Comparison of ENCODE assay signal across 8 cellular contexts in genomic region chrX:74923942-74924448, GRCh38. TPM values are rescaled to one million over a fixed set of nuclear protein-coding genes. Genes with fewer than 3 reads are reported as not detected.
DNase-seq lines count a peak whose midpoint lies in the region; ATAC-seq, FAIRE-seq and TF ChIP-seq lines count a peak whose summit lies in the region.

No MANE protein-coding gene starts in this region.

- H3K9me3 ChIP-seq in GM12878 (replicated peaks; ENCODE audit: control insufficient read depth, insufficient read depth, low read length) (no peaks in the 10 kb centered on the region; the same call in 2 of the 3 replicates), muscle layer of colon (ENCODE audit: low read length) (no peaks in the 10 kb centered on the region), upper lobe of right lung (no peaks in the 10 kb centered on the region), WERI-Rb-1 (ENCODE audit: severe bottlenecking) (peaks cover 3% of the 10 kb centered on the region)

- H3K79me2 ChIP-seq in GM12878 (ENCODE audit: control insufficient read depth, insufficient read depth, low read length): peaks cover 30% of the 10 kb centered on the region

- H3K4me1 ChIP-seq in GM12878 (ENCODE audit: control insufficient read depth, insufficient read depth, low read length): no peaks in the 10 kb centered on the region
- H3K4me1 ChIP-seq in muscle layer of colon (ENCODE audit: insufficient read depth, low read length): no peaks in the 10 kb centered on the region
- H3K4me1 ChIP-seq in upper lobe of right lung: no peaks in the 10 kb centered on the region

- H3K27ac ChIP-seq in GM12878 (ENCODE audit: control insufficient read depth, insufficient read depth) (peak overlapping the region; percentile 87), muscle layer of colon (ENCODE audit: low read depth, low read length) (peak overlapping the region; percentile 27), upper lobe of right lung (no peak overlapping the region), WERI-Rb-1 (no peak overlapping the region)

- ATAC-seq in GM12878 (peak; percentile 56), upper lobe of right lung (peak; percentile 48), GM19035 (IDR thresholded peaks at IDR 0.05; ENCODE audit: unreplicated experiment) (no peak)

- H2AFZ ChIP-seq in GM12878 (ENCODE audit: control insufficient read depth, low read depth, low read length): no peak overlapping the region

- TF ChIP-seq EP300 in GM12878 (IDR thresholded peaks at IDR 0.05; ENCODE audit: borderline replicate concordance in 1 of 2, control insufficient read depth in 1 of 2, low read depth in 2 of 2, low read length in 2 of 2): no peak

- DNase-seq in AG20443 (ENCODE audit: low spot score) (peak; percentile 3), GM19239 (ENCODE audit: insufficient read length, low spot score) (no peak), LNCaP clone FGC (ENCODE audit: low read depth) (no peak), GM12878 (ENCODE audit: low read depth, low spot score) (no peak), upper lobe of right lung (peak; percentile 62), WERI-Rb-1 (no peak)

- intact Hi-C loops in GM12878 (cut with micrococcal nuclease; ENCODE audit: unreplicated experiment) (loop anchor here (1.0 to 5.0 kb wide), 6 partner anchors 13 to 309 kb away; partner anchors contain the start of genes ABCB7 and RLIM), upper lobe of right lung (cut with DNase I) (no loop called here)

- in situ Hi-C loops in GM12878 (cut with MboI): loop anchor here (5.0 to 10.0 kb wide), 3 partner anchors 127 to 351 kb away; partner anchors contain the start of genes RLIM and UPRT

- no peaks in the 10 kb centered on the region for H3K36me3 ChIP-seq in GM12878 (ENCODE audit: control insufficient read depth in 2 of 2, insufficient read depth in 2 of 2, low read length in 1 of 2)
- H3K36me3 ChIP-seq in muscle layer of colon (ENCODE audit: insufficient read depth, low read length): no peaks in the 10 kb centered on the region
- no peaks in the 10 kb centered on the region for H3K36me3 ChIP-seq in upper lobe of right lung
- H3K36me3 ChIP-seq in WERI-Rb-1: no peaks in the 10 kb centered on the region

- H3K9ac ChIP-seq in GM12878 (ENCODE audit: control insufficient read depth, insufficient read depth, low read length) (peak overlapping the region; percentile 56), muscle layer of colon (ENCODE audit: low read length) (no peak overlapping the region)

- POLR2A ChIA-PET in GM12878 (lab: Charles Lee): interaction anchor here (0.8 to 1.3 kb wide), 2 partner anchors 31 to 145 kb away, joined by 3 read pairs; no protein-coding TSS in a partner anchor

- whole genome bisulfite sequencing in GM12878 (ENCODE audit: insufficient coverage, insufficient replicate concordance, low lambda C conversion rate, missing lambda C conversion rate): 69% methylated on average over 34 of the region's 51 CpGs

- CTCF ChIA-PET in GM12878 (lab: Yijun Ruan, JAX): no interaction called here

- BruUV-seq in GM12878 (replicated peaks; lab: Mats Ljungman, UMichigan): no TSS peak

- no peak for TF ChIP-seq RAD21 in GM12878 (IDR thresholded peaks at IDR 0.05; ENCODE audit: insufficient read depth, low read depth, low read length)

- SMC1A ChIA-PET in GM12878 (lab: Charles Lee; ENCODE audit: uncharacterized antibody, unreplicated experiment): interaction anchor here (1.0 to 5.9 kb wide), 2 partner anchors 141 to 319 kb away, joined by 3 to 39 read pairs; no protein-coding TSS in a partner anchor

- H3K4me2 ChIP-seq in GM12878 (ENCODE audit: control insufficient read depth, insufficient read depth): no peak overlapping the region

- H4K20me1 ChIP-seq in GM12878 (ENCODE audit: control insufficient read depth, insufficient read depth): no peaks in the 10 kb centered on the region

- RAD21 ChIA-PET in GM12878 (lab: Charles Lee; ENCODE audit: unreplicated experiment): interaction anchor here (0.9 to 3.7 kb wide), 4 partner anchors 34 to 145 kb away, joined by 4 to 36 read pairs (median 6); no protein-coding TSS in a partner anchor

- H3K27me3 ChIP-seq in GM12878 (replicated peaks in 1 of 2; ENCODE audit: control insufficient read depth in 2 of 2, insufficient read depth in 2 of 2, low read length in 1 of 2): no peaks in the 10 kb centered on the region
- no peaks in the 10 kb centered on the region for H3K27me3 ChIP-seq in muscle layer of colon (ENCODE audit: control insufficient read depth in 1 of 2, insufficient read depth in 2 of 2, low read length in 2 of 2)
- H3K27me3 ChIP-seq in upper lobe of right lung: no peaks in the 10 kb centered on the region
- H3K27me3 ChIP-seq in WERI-Rb-1 (ENCODE audit: insufficient read depth, low read depth, severe bottlenecking): peaks cover 51% of the 10 kb centered on the region

- TF ChIP-seq POLR2A in GM12878 (IDR thresholded peaks at IDR 0.05; ENCODE audit: low read depth, low read length): no peak

- TF ChIP-seq CTCF in LNCaP clone FGC (IDR thresholded peaks at IDR 0.05; ENCODE audit: control insufficient read depth, extremely low read depth, insufficient read depth) (no peak), GM12878 (IDR thresholded peaks at IDR 0.05 in 2 of 3, conservative IDR thresholded peaks at IDR 0.05 in 1 of 3; ENCODE audit: control insufficient read depth in 2 of 3, extremely low read depth in 1 of 3, insufficient read depth in 1 of 3, low read depth in 3 of 3, low read length in 3 of 3) (no peak), upper lobe of right lung (IDR thresholded peaks at IDR 0.05) (no peak), WERI-Rb-1 (IDR thresholded peaks at IDR 0.05; ENCODE audit: low read depth, low read length) (no peak)

- FAIRE-seq in GM19239 (lab: Jason Lieb, UNC) (peak; percentile 33), GM12878 (lab: Jason Lieb, UNC) (no peak)

- H3K4me3 ChIP-seq in LNCaP clone FGC (ENCODE audit: low read depth, low read length): peak overlapping the region; percentile 48
- peak overlapping the region; percentile 49; the same call in 1 of the 2 replicates for H3K4me3 ChIP-seq in GM12878
- peak overlapping the region; percentile 17 to 50 for H3K4me3 ChIP-seq in muscle layer of colon (ENCODE audit: low read depth in 1 of 2, low read length in 2 of 2)
- peak overlapping the region; percentile 41 for H3K4me3 ChIP-seq in upper lobe of right lung
- H3K4me3 ChIP-seq in WERI-Rb-1 (ENCODE audit: low read depth, low read length): no peak overlapping the region

TF ChIP-seq in GM12878, 131 proteins besides CTCF, POLR2A, EP300 and RAD21 (continues in another document):
- TF ChIP-seq USF2 (IDR thresholded peaks at IDR 0.05; ENCODE audit: borderline replicate concordance, low read depth, low read length) (no peak), RUNX3 (IDR thresholded peaks at IDR 0.05; ENCODE audit: low read length) (peak; percentile 63; the same call in 1 of the 2 replicates), NR2F1 (conservative IDR thresholded peaks at IDR 0.05) (0 out of 2 replicates have a peak, but pooled peaks have one; percentile 59), ATF3 (IDR thresholded peaks at IDR 0.05; ENCODE audit: borderline replicate concordance, extremely low read depth, low read depth, low read length) (no peak), SKIL (IDR thresholded peaks at IDR 0.05; ENCODE audit: low read depth, poor library complexity, severe bottlenecking) (no peak), BCL11A (IDR thresholded peaks at IDR 0.05; ENCODE audit: low read depth, low read length) (no peak)

RNA-seq across cellular contexts. Expression of gene NEXMIF, which starts 1.3 kb away (rescaled TPM):
- total RNA-seq in GM12878 (2013; cell fraction: nucleolus; rRNA removed): 54.3 and 56.5 TPM in 2 replicates
- 6.5 and 7.4 TPM in 2 replicates for total RNA-seq in GM12878 (2014; rRNA removed)
- total RNA-seq in GM12878 (2014; rRNA removed; fragmentation: Illumina TruSeq; extraction: Trizol): 6.8 and 7.3 TPM in 2 replicates
- 7.2 and 7.4 TPM in 2 replicates for total RNA-seq in GM12878 (2021)
- 0.91 TPM for polyA plus RNA-seq in GM12878 (2011; ENCODE audit: low read depth)
- 10.4 and 13.2 TPM in 2 replicates for polyA plus RNA-seq in GM12878 (2011; rRNA removed)
- polyA plus RNA-seq in GM12878 (2011; cell fraction: cytosol; rRNA removed): 4.5 and 5.8 TPM in 2 replicates
- 10.8 and 14.1 TPM in 2 replicates for polyA plus RNA-seq in GM12878 (2011; cell fraction: nucleus; rRNA removed)
- 1.6 and 2.7 TPM in 2 replicates for polyA plus RNA-seq in GM12878 (2012)
- polyA plus RNA-seq in GM12878 (2014; fragmentation: Illumina TruSeq; extraction: Trizol): 5.3 and 7.4 TPM in 2 replicates
- polyA plus RNA-seq in GM12878 (2014; fragmentation: Nextera tagmentation; extraction: Ambion mirVana): under 1 TPM; 0.75 to 1.00 TPM
- polyA plus RNA-seq in GM12878 (2014; rRNA removed): 2.5 and 3.3 TPM in 2 replicates
- 1 to 10 TPM in 1 of 2 experiments, under 1 TPM in 1; 0.78 to 1.5 TPM for polyA plus RNA-seq in GM12878 (2016; fragmentation: Nextera tagmentation; extraction: Ambion mirVana)
- polyA minus RNA-seq in GM12878 (2011; rRNA and poly(A)+ RNA removed): 20.5 and 23.7 TPM in 2 replicates
- 6.1 and 8.3 TPM in 2 replicates for polyA minus RNA-seq in GM12878 (2011; cell fraction: cytosol; rRNA and poly(A)+ RNA removed)
- polyA minus RNA-seq in GM12878 (2011; cell fraction: nucleus; rRNA and poly(A)+ RNA removed): 17.7 and 18.7 TPM in 2 replicates
- total RNA-seq in upper lobe of right lung: 0.87 TPM

Comparison
In these comparisons a context has a peak if more than half of its experiments do, and no peak if none do; other contexts are left out.
1. DNase-seq: peak in AG20443 (single experiment) and upper lobe of right lung (single experiment); none in GM19239 (single experiment), LNCaP clone FGC (single experiment), GM12878 (single experiment) and WERI-Rb-1 (single experiment).
2. H3K27ac ChIP-seq: peak in GM12878 (single experiment) and muscle layer of colon (single experiment); none in upper lobe of right lung (single experiment) and WERI-Rb-1 (single experiment).